In genomic region chr20:51456511-51457280, GRCh38 we compare ENCODE assay signal across 8 cellular contexts.
A peak's percentile ranks its signal among the peaks of the same experiment; 100 is the strongest.
DNase-seq lines count a peak whose midpoint lies in the region; TF ChIP-seq lines count a peak whose summit lies in the region.

No MANE protein-coding gene starts in this region.

- H3K27me3 ChIP-seq in H7 (ENCODE audit: control insufficient read depth, insufficient read depth, low read length) (no peaks in the 10 kb centered on the region), Peyer's patch (no peaks in the 10 kb centered on the region), subcutaneous abdominal adipose tissue (ENCODE audit: control insufficient read depth in 5 of 5, insufficient read depth in 4 of 5, low read length in 5 of 5) (no peaks in the 10 kb centered on the region)

- peak; percentile 91 for DNase-seq in 8988T
- DNase-seq in H7: peak; percentile 78
- DNase-seq in Peyer's patch: peak; percentile 51 to 89 (median 86)
- peak; percentile 82 to 98 for DNase-seq in dermis microvascular lymphatic vessel endothelial cell (ENCODE audit: low read depth in 2 of 2)
- peak; percentile 95 to 99 for DNase-seq in lower leg skin (ENCODE audit: low spot score in 2 of 2)
- DNase-seq in stimulated activated CD8-positive, alpha-beta memory T cell treated with anti-CD3 and anti-CD28 coated beads, Interleukin-4, amount 100 ng/mL, for 48 hours: no peak
- no peak for DNase-seq in NCI-H146 treated with DMSO at 0.1 percent for 48 hours (lab: John Stamatoyannopoulos, UW; ENCODE audit: unreplicated experiment)

- H3K27ac ChIP-seq in Peyer's patch (peak overlapping the region; percentile 16 to 71 (median 44)), subcutaneous abdominal adipose tissue (ENCODE audit: low read depth, low read length) (peak overlapping the region; percentile 57)

- no peaks in the 10 kb centered on the region for H3K9me3 ChIP-seq in Peyer's patch
- no peaks in the 10 kb centered on the region for H3K9me3 ChIP-seq in subcutaneous abdominal adipose tissue (ENCODE audit: control insufficient read depth in 5 of 5, low read length in 5 of 5)

- no peak overlapping the region for H3K4me3 ChIP-seq in H7 (ENCODE audit: insufficient read depth, low read depth, low read length)
- H3K4me3 ChIP-seq in Peyer's patch: peak overlapping the region in 2 of 4 donors; percentile 16 to 26
- H3K4me3 ChIP-seq in lower leg skin (ENCODE audit: low read depth, poor library complexity, severe bottlenecking): no peak overlapping the region
- peak overlapping the region in 4 of 5 donors; percentile 13 to 38 (median 23) for H3K4me3 ChIP-seq in subcutaneous abdominal adipose tissue (ENCODE audit: low read depth in 1 of 5, low read length in 5 of 5)

- no peak overlapping the region for H3K9ac ChIP-seq in subcutaneous abdominal adipose tissue (ENCODE audit: low read length in 5 of 5)

- WGBS in lower leg skin, 2 donors: 3 to 7% methylated on average over 7 to 16 of the region's 16 CpGs

- intact Hi-C loops in lower leg skin (cut with DNase I; ENCODE audit: low total_unique reads): no loop called here

- H3K4me1 ChIP-seq in Peyer's patch: peaks cover 0 to 16% (median 13%) of the 10 kb centered on the region in 4 donors
- H3K4me1 ChIP-seq in subcutaneous abdominal adipose tissue (ENCODE audit: control insufficient read depth in 5 of 5, insufficient read depth in 5 of 5, low read length in 5 of 5): peaks cover 3 to 16% (median 16%) of the 10 kb centered on the region in 5 donors

- TF ChIP-seq POLR2A in Peyer's patch (IDR thresholded peaks at IDR 0.05) (no peak), lower leg skin (IDR thresholded peaks at IDR 0.05) (no peak)

- no peaks in the 10 kb centered on the region for H3K36me3 ChIP-seq in H7 (replicated peaks; ENCODE audit: control insufficient read depth, insufficient read depth, low read length)
- peaks cover 0 to 7% (median 0%) of the 10 kb centered on the region in 3 donors for H3K36me3 ChIP-seq in Peyer's patch
- peaks cover 0 to 25% (median 3%) of the 10 kb centered on the region in 5 donors for H3K36me3 ChIP-seq in subcutaneous abdominal adipose tissue (ENCODE audit: control insufficient read depth in 5 of 5, insufficient read depth in 5 of 5, low read length in 5 of 5)

- TF ChIP-seq CTCF in Peyer's patch (IDR thresholded peaks at IDR 0.05) (no peak), lower leg skin (IDR thresholded peaks at IDR 0.05) (no peak)

Comparison
In these comparisons a context has a peak if more than half of its experiments do, and no peak if none do; other contexts are left out.
1. DNase-seq: peak in 8988T (single experiment), H7 (single experiment), Peyer's patch (3 of 3), dermis microvascular lymphatic vessel endothelial cell (2 of 2) and lower leg skin (2 of 2); none in stimulated activated CD8-positive, alpha-beta memory T cell treated with anti-CD3 and anti-CD28 coated beads, Interleukin-4, amount 100 ng/mL, for 48 hours (single experiment) and NCI-H146 treated with DMSO at 0.1 percent for 48 hours (single experiment).
2. H3K4me3 ChIP-seq: peak in subcutaneous abdominal adipose tissue (4 of 5); none in H7 (single experiment) and lower leg skin (single experiment).